In the genomic region with DNA sequence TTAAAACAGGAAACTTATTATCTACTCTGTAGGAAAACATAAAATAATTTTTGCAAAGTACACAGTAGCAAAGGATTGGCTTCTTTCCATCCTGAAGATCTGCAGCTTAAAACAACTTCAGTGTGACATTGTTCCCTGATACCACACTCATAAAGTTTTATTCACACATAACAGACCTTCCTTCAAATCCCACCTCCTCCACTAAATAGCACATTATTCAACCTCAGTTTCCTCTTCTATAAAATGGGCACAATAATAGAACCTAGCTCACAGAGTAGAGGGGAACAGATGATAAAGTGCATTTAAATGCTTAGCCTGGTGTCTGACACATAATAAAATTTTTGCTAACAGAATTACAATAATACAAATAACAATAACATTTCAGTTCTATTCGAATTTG, we compare ENCODE assay signal across 19 cellular contexts.
DNase-seq lines count a peak whose midpoint lies in the region; TF ChIP-seq lines count a peak whose summit lies in the region.
"Had no signal": no experiment of that assay in that cellular context is flagged by ENCODE, and none has a peak within 500 bp of the region (broad histone marks: within the 10 kb centered on the region; RNA-seq: fewer than 3 reads in every experiment).

No MANE protein-coding gene starts in this region.

- peaks cover 12% of the 10 kb centered on the region for H3K4me1 ChIP-seq in ACC112 (ENCODE audit: control insufficient read depth, insufficient read depth, low read length, unreplicated experiment)
- H3K4me1 ChIP-seq in hepatocyte (ENCODE audit: insufficient read depth) = peaks cover 29% of the 10 kb centered on the region
- H3K4me1 ChIP-seq in rectal smooth muscle tissue (ENCODE audit: control insufficient read depth, insufficient read depth, low read length) = peaks cover 21% of the 10 kb centered on the region
- no peaks in the 10 kb centered on the region for H3K4me1 ChIP-seq in effector memory CD4-positive, alpha-beta T cell (ENCODE audit: control insufficient read depth, insufficient read depth, low read length, poor library complexity, severe bottlenecking)
- H3K4me1 ChIP-seq: BLaER1, HAP-1 had no signal

- H3K79me2 ChIP-seq in ACC112 (ENCODE audit: control insufficient read depth, insufficient read depth, low read length, unreplicated experiment) = no peaks in the 10 kb centered on the region
- no peaks in the 10 kb centered on the region for H3K79me2 ChIP-seq in hepatocyte

- H3K36me3 ChIP-seq in ACC112 (ENCODE audit: insufficient read depth, low read length) (no peaks in the 10 kb centered on the region), hepatocyte (replicated peaks; ENCODE audit: insufficient read depth, low read depth) (no peaks in the 10 kb centered on the region), rectal smooth muscle tissue (ENCODE audit: control insufficient read depth, insufficient read depth, low read length) (no peaks in the 10 kb centered on the region)
- H3K36me3 ChIP-seq in effector memory CD4-positive, alpha-beta T cell (ENCODE audit: control insufficient read depth, insufficient read depth, low read length) = no peaks in the 10 kb centered on the region
- H3K36me3 ChIP-seq: BLaER1, HAP-1, heart right ventricle, upper lobe of right lung had no signal

- DNase-seq in amniotic epithelial cell (ENCODE audit: low read depth) (peak; percentile 13), hepatocyte (ENCODE audit: low spot score) (no peak), kidney tubule cell (ENCODE audit: low spot score) (no peak), cortex of kidney (lab: John Stamatoyannopoulos, UW) (no peak)
- no peak for DNase-seq in stimulated activated CD4-positive, alpha-beta T cell treated with anti-CD3 and anti-CD28 coated beads, Interleukin-1b, Interleukin-23, amount 100 ng/mL, for 48 hours
- no peak for DNase-seq in effector memory CD4-positive, alpha-beta T cell
- DNase-seq: activated CD4-positive, alpha-beta T cell treated with anti-CD3 and anti-CD28 coated beads, Interleukin-2, amount 10 ng/mL, durations not matched to agents 7 days and 5 days; activated CD8-positive, alpha-beta memory T cell treated with anti-CD3 and anti-CD28 coated beads, Interleukin-2, amount 10 ng/mL, durations not matched to agents 7 days and 5 days; activated naive CD4-positive, alpha-beta T cell treated with Interleukin-2 at 50 U/mL for 16 hours; activated T-cell treated with anti-CD3 and anti-CD28 coated beads, Interleukin-2, amount 50 U/mL, for 72 hours; dorsolateral prefrontal cortex; upper lobe of right lung had no signal

- H3K4me2 ChIP-seq in hepatocyte = peak overlapping the region; percentile 46
- H3K4me2 ChIP-seq: BLaER1 had no signal

- no peaks in the 10 kb centered on the region for H3K9me3 ChIP-seq in hepatocyte (ENCODE audit: low read depth)
- no peaks in the 10 kb centered on the region for H3K9me3 ChIP-seq in effector memory CD4-positive, alpha-beta T cell (ENCODE audit: control insufficient read depth, low read length)
- H3K9me3 ChIP-seq: HAP-1, upper lobe of right lung had no signal

- TF ChIP-seq CTCF in hepatocyte (IDR thresholded peaks at IDR 0.05; ENCODE audit: poor library complexity) = no peak

- H3K4me3 ChIP-seq in ACC112 (ENCODE audit: low read depth, low read length) = peak overlapping the region; percentile 48; the same call in 1 of the 2 replicates
- no peak overlapping the region for H3K4me3 ChIP-seq in hepatocyte
- H3K4me3 ChIP-seq in rectal smooth muscle tissue (ENCODE audit: low read length) = no peak overlapping the region
- no peak overlapping the region for H3K4me3 ChIP-seq in effector memory CD4-positive, alpha-beta T cell (ENCODE audit: insufficient read depth, low read depth, low read length, poor library complexity, severe bottlenecking)
- H3K4me3 ChIP-seq: BLaER1, dorsolateral prefrontal cortex, GM12878, HAP-1, heart right ventricle, upper lobe of right lung had no signal

- H3K27me3 ChIP-seq in ACC112 (ENCODE audit: insufficient read depth, low read length) (no peaks in the 10 kb centered on the region), hepatocyte (no peaks in the 10 kb centered on the region), rectal smooth muscle tissue (ENCODE audit: control insufficient read depth, insufficient read depth, low read length) (no peaks in the 10 kb centered on the region)
- no peaks in the 10 kb centered on the region for H3K27me3 ChIP-seq in effector memory CD4-positive, alpha-beta T cell (replicated peaks; ENCODE audit: control insufficient read depth, insufficient read depth, low read length, poor library complexity, severe bottlenecking)
- H3K27me3 ChIP-seq: BLaER1, heart right ventricle, upper lobe of right lung had no signal

- WGBS in hepatocyte (ENCODE audit: low lambda C conversion rate, missing lambda C conversion rate) = 56% methylated on average over 1 of the region's 1 CpG

- H4K20me1 ChIP-seq in hepatocyte (ENCODE audit: insufficient read depth, poor library complexity, severe bottlenecking) = no peaks in the 10 kb centered on the region
- H4K20me1 ChIP-seq: BLaER1 had no signal

- H3K27ac ChIP-seq in ACC112 (ENCODE audit: low read depth, low read length) = no peak overlapping the region
- peak overlapping the region; percentile 97 for H3K27ac ChIP-seq in hepatocyte
- peak overlapping the region; percentile 47 for H3K27ac ChIP-seq in rectal smooth muscle tissue (ENCODE audit: low read depth, low read length)
- H3K27ac ChIP-seq in effector memory CD4-positive, alpha-beta T cell (ENCODE audit: insufficient read depth, low read length, poor library complexity, severe bottlenecking) = no peak overlapping the region
- H3K27ac ChIP-seq: BLaER1, dorsolateral prefrontal cortex, heart right ventricle, RWPE1, upper lobe of right lung had no signal

- H2AFZ ChIP-seq in ACC112 (ENCODE audit: low read length, unreplicated experiment) (no peak overlapping the region), hepatocyte (no peak overlapping the region)

- H3K9ac ChIP-seq in rectal smooth muscle tissue (ENCODE audit: low read length) = no peak overlapping the region
- H3K9ac ChIP-seq: BLaER1 had no signal

- H3K9me2 ChIP-seq in hepatocyte (replicated peaks; ENCODE audit: insufficient read depth) = no peaks in the 10 kb centered on the region

Comparison
In these comparisons a context has a peak if more than half of its experiments do, and no peak if none do; other contexts are left out.
1. H3K27ac ChIP-seq: peak in hepatocyte (single experiment) and rectal smooth muscle tissue (single experiment); none in ACC112 (single experiment) and effector memory CD4-positive, alpha-beta T cell (single experiment).